8 cellular contexts compared by ENCODE assay signal in genomic region chr1:45014403-45015028, GRCh38. TPM values are rescaled to one million over a fixed set of nuclear protein-coding genes. Genes with fewer than 3 reads are reported as not detected.
DNase-seq lines count a peak whose midpoint lies in the region; ATAC-seq and TF ChIP-seq lines count a peak whose summit lies in the region.

No MANE protein-coding gene starts in this region.

- WGBS in lower leg skin, 2 donors, result 36 to 37% methylated on average over 6 of the region's 6 CpGs

- peaks cover 11% of the 10 kb centered on the region for H3K4me1 ChIP-seq in HAP-1

- H3K27ac ChIP-seq in cingulate gyrus (ENCODE audit: low read depth, low read length), result peak overlapping the region; percentile 57

- in situ Hi-C loops in HAP-1 (cut with MboI; ENCODE audit: low sequenced_read_pairs), result loop anchor here (5.0 to 10.0 kb wide), 4 partner anchors 177 to 560 kb away; partner anchors contain the start of gene TESK2

- ATAC-seq in GM19035 (IDR thresholded peaks at IDR 0.05; ENCODE audit: unreplicated experiment), result no peak

- DNase-seq in AG09309 (ENCODE audit: low read depth) (peak; percentile 71), HAP-1 (ENCODE audit: low spot score in 2 of 2) (peak; percentile 70 to 90), NCI-H524 (lab: John Stamatoyannopoulos, UW) (peak; percentile 34 to 76), lower leg skin (ENCODE audit: low spot score in 2 of 2) (peak; percentile 83 to 93)
- peak; percentile 94 for DNase-seq in activated CD4-positive, alpha-beta T cell treated with anti-CD3 and anti-CD28 coated beads, Interleukin-2, amount 10 ng/mL, durations not matched to agents 24 days and 14 days
- DNase-seq in stimulated activated CD4-positive, alpha-beta T cell treated with anti-CD3 and anti-CD28 coated beads, TNF-alpha, amount 100 ng/mL, for 24 hours (ENCODE audit: low read depth in 3 of 3), result peak; percentile 58 to 73 (median 72)

- peak overlapping the region; percentile 70 for H3K27ac Mint-ChIP-seq in activated CD4-positive, alpha-beta T cell treated with anti-CD3 and anti-CD28 coated beads, Interleukin-2, amount 10 ng/mL, durations not matched to agents 24 days and 14 days

- no peak for TF ChIP-seq POLR2A in lower leg skin (IDR thresholded peaks at IDR 0.05)

- H3K4me3 Mint-ChIP-seq in activated CD4-positive, alpha-beta T cell treated with anti-CD3 and anti-CD28 coated beads, Interleukin-2, amount 10 ng/mL, durations not matched to agents 24 days and 14 days, result peak overlapping the region; percentile 75

- H3K36me3 Mint-ChIP-seq in activated CD4-positive, alpha-beta T cell treated with anti-CD3 and anti-CD28 coated beads, Interleukin-2, amount 10 ng/mL, durations not matched to agents 24 days and 14 days (ENCODE audit: low read depth), result peaks cover 14% of the 10 kb centered on the region

- no peaks in the 10 kb centered on the region for H3K27me3 Mint-ChIP-seq in activated CD4-positive, alpha-beta T cell treated with anti-CD3 and anti-CD28 coated beads, Interleukin-2, amount 10 ng/mL, durations not matched to agents 24 days and 14 days

- H3K4me1 Mint-ChIP-seq in activated CD4-positive, alpha-beta T cell treated with anti-CD3 and anti-CD28 coated beads, Interleukin-2, amount 10 ng/mL, durations not matched to agents 24 days and 14 days, result peaks cover 44% of the 10 kb centered on the region

- H3K27me3 ChIP-seq in HAP-1 (ENCODE audit: low read depth), result no peaks in the 10 kb centered on the region

- peaks cover 11% of the 10 kb centered on the region for H3K36me3 ChIP-seq in HAP-1 (replicated peaks)

- intact Hi-C loops in activated CD4-positive, alpha-beta T cell treated with anti-CD3 and anti-CD28 coated beads, Interleukin-2, amount 10 ng/mL, durations not matched to agents 24 days and 14 days (cut with micrococcal nuclease), result loop anchor here (1.0 to 5.0 kb wide), 3 partner anchors 227 to 297 kb away; partner anchors contain the start of gene BEST4
- intact Hi-C loops in lower leg skin (cut with DNase I; ENCODE audit: low total_unique reads), result loop anchor here (5.0 to 10.0 kb wide), 2 partner anchors 288 to 560 kb away; no protein-coding TSS in a partner anchor

- no peak overlapping the region for H3K4me3 ChIP-seq in AG09309 (ENCODE audit: control insufficient read depth, low read depth, low read length)
- no peak overlapping the region for H3K4me3 ChIP-seq in HAP-1
- H3K4me3 ChIP-seq in lower leg skin (ENCODE audit: low read depth, poor library complexity, severe bottlenecking), result no peak overlapping the region

- TF ChIP-seq CTCF in AG09309 (IDR thresholded peaks at IDR 0.05; ENCODE audit: control insufficient read depth, insufficient read depth, low read depth, low read length, missing control alignments), result peak; percentile 89
- TF ChIP-seq CTCF in lower leg skin (IDR thresholded peaks at IDR 0.05), result peak in 1 of 3 donors; percentile 64

- no peaks in the 10 kb centered on the region for H3K9me3 ChIP-seq in HAP-1

- no peaks in the 10 kb centered on the region for H3K9me3 Mint-ChIP-seq in activated CD4-positive, alpha-beta T cell treated with anti-CD3 and anti-CD28 coated beads, Interleukin-2, amount 10 ng/mL, durations not matched to agents 24 days and 14 days

RNA-seq across cellular contexts. Expression of gene UROD, which starts 2.5 kb away (rescaled TPM):
- 96.0 and 97.7 TPM in 2 replicates for total RNA-seq in activated CD4-positive, alpha-beta T cell treated with anti-CD3 and anti-CD28 coated beads, Interleukin-2, amount 10 ng/mL, durations not matched to agents 24 days and 14 days
- 10 to 100 TPM; 26.6 to 59.0 (median 45.8) TPM for total RNA-seq in lower leg skin

RNA-seq across cellular contexts. Expression of gene HECTD3, which starts 3.4 kb away (rescaled TPM):
- 19.6 and 20.3 TPM in 2 replicates for total RNA-seq in activated CD4-positive, alpha-beta T cell treated with anti-CD3 and anti-CD28 coated beads, Interleukin-2, amount 10 ng/mL, durations not matched to agents 24 days and 14 days
- total RNA-seq in lower leg skin, result 10 to 100 TPM; 40.3 to 97.5 (median 48.1) TPM

RNA-seq across cellular contexts. Expression of gene EIF2B3, which starts 28.1 kb away (rescaled TPM):
- total RNA-seq in activated CD4-positive, alpha-beta T cell treated with anti-CD3 and anti-CD28 coated beads, Interleukin-2, amount 10 ng/mL, durations not matched to agents 24 days and 14 days, result 58.9 and 60.8 TPM in 2 replicates
- total RNA-seq in lower leg skin, result 10 to 100 TPM; 12.8 to 19.4 (median 16.1) TPM
